ENCODE assay signal across 19 cellular contexts in the genomic region with DNA sequence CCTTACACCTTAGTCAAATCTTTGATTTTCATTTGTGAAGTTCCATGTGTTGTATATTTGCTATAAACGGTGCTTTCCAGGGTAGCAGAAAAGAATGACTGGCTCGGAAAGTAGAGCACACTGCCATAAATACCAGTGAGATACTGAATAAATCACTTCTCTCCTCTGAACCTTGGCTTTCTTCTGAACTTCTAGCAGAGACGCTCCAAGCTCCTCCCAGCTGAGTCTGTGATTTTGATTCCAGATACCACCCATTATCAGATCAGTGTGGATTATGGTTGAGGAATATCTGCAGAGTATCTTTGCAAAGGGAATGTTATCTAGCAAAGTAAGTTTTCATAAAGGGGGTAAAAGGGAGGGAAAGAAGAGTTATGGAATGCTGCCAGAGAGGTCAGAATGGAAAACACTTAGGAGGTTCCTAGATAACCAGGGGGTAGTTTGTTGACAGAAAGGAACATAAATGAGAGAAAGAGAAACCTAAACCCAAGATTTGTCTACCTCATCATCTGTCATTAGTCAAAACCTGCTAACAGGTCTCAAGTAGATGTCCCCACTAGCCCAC.
"Had no signal": no experiment of that assay in that cellular context is flagged by ENCODE, and none has a peak within 500 bp of the region (broad histone marks: within the 10 kb centered on the region; RNA-seq: fewer than 3 reads in every experiment).

No MANE protein-coding gene starts in this region.

- H3K27me3 Mint-ChIP-seq: naive B cell had no signal

- H3K9me3 ChIP-seq: adrenal gland, gastrocnemius medialis, lower lobe of right lung, prostate gland, right lobe of liver, tibial artery, vagina had no signal

- H3K4me1 ChIP-seq: gastrocnemius medialis, prostate gland had no signal

- H3K27me3 ChIP-seq: adrenal gland, brain microvascular endothelial cell, gastrocnemius medialis, right lobe of liver, tibial artery, vagina had no signal

- H3K27ac ChIP-seq: adrenal gland, brain microvascular endothelial cell, gastrocnemius medialis, lower lobe of right lung, prostate gland, right lobe of liver, tibial artery, vagina had no signal

- H3K9me3 Mint-ChIP-seq: T-helper 2 cell treated with Interferon-gamma antibody and Interleukin-4, amounts not matched to agents 5 μg/mL and 100 μg/mL, for 36 hours had no signal

- H3K4me3 Mint-ChIP-seq: naive B cell; stimulated activated naive CD8-positive, alpha-beta T cell treated with anti-CD3 and anti-CD28 coated beads, Interleukin-15, amount 100 ng/mL, for 72 hours; T-helper 2 cell treated with Interferon-gamma antibody and Interleukin-4, amounts not matched to agents 5 μg/mL and 100 μg/mL, for 36 hours had no signal

- ATAC-seq: activated CD4-positive, CD25-positive, alpha-beta regulatory T cell treated with anti-CD3 and anti-CD28 coated beads, Interleukin-2, amount 50 U/mL, for 24 hours; gastrocnemius medialis; lower lobe of right lung; stimulated activated naive CD8-positive, alpha-beta T cell treated with anti-CD3 and anti-CD28 coated beads, Interleukin-15, amount 100 ng/mL, for 72 hours had no signal

- H3K36me3 Mint-ChIP-seq: naive B cell had no signal

- DNase-seq: activated CD4-positive, alpha-beta T cell treated with anti-CD3 and anti-CD28 coated beads, Interleukin-2, amount 50 U/mL, for 4 hours; activated naive CD4-positive, alpha-beta T cell treated with anti-CD3 and anti-CD28 coated beads, Interleukin-2, amount 50 U/mL, for 16 hours; activated T-cell treated with anti-CD3 and anti-CD28 coated beads, Interleukin-2, amount 50 U/mL, for 1 hour; brain microvascular endothelial cell; gastrocnemius medialis; hippocampal formation; lower lobe of right lung; midbrain; naive B cell; stimulated activated CD4-positive, alpha-beta T cell treated with anti-CD3 and anti-CD28 coated beads, Interleukin-2, amount 100 ng/mL, for 48 hours; stimulated activated naive CD8-positive, alpha-beta T cell treated with anti-CD3 and anti-CD28 coated beads, Interleukin-15, amount 100 ng/mL, for 72 hours; SW 1271; tibial artery had no signal

- H3K36me3 ChIP-seq: adrenal gland, brain microvascular endothelial cell, gastrocnemius medialis, prostate gland, right lobe of liver, vagina had no signal

- H3K4me3 ChIP-seq: adrenal gland, gastrocnemius medialis, lower lobe of right lung, prostate gland, right lobe of liver, tibial artery, vagina had no signal

- H3K4me1 Mint-ChIP-seq: naive B cell; stimulated activated naive CD8-positive, alpha-beta T cell treated with anti-CD3 and anti-CD28 coated beads, Interleukin-15, amount 100 ng/mL, for 72 hours had no signal

- H3K27ac Mint-ChIP-seq: naive B cell; stimulated activated naive CD8-positive, alpha-beta T cell treated with anti-CD3 and anti-CD28 coated beads, Interleukin-15, amount 100 ng/mL, for 72 hours; T-helper 2 cell treated with Interferon-gamma antibody and Interleukin-4, amounts not matched to agents 5 μg/mL and 100 μg/mL, for 36 hours had no signal
